ENCODE assay signal across 8 cellular contexts in the genomic region with DNA sequence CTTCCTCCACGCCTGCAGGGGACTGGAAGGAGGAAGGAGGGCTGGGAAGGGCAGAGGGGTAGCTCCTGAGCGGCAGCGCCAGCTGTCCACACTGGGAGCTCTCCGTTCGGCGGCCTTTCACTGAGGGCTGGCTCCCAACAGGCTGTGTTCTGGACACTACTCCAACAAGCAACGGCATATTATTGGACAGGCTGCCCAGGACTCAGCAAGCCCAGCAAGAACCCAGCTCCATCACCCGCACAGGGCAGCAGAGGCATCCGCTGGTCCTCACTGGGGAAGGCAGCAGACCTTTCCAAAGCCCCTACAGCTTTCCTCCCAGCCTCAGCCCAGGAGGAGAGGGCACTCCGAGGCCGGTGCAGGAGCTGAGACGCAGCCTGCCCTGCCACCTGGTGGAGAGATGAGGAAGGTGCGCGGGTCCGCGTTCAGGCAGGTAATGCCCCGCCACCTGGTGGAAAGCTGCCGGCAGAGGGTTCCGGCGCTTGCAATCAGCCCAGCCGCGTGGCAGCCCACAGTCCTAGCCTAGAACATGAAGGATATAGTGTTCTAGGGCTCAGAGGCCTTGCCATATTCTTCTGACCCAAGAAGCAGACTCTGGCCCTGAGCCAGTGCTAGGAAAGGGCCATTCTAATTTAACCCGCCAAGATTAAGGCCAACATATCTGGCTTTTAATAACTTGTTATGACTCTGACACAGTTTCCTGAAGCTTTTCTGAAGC.
A peak's percentile ranks its signal among the peaks of the same experiment; 100 is the strongest.
DNase-seq lines count a peak whose midpoint lies in the region; ATAC-seq, FAIRE-seq and TF ChIP-seq lines count a peak whose summit lies in the region.

No MANE protein-coding gene starts in this region.

- no peak overlapping the region for H2AFZ ChIP-seq in HepG2 (ENCODE audit: low read length)

- in situ Hi-C loops in HepG2 (cut with HindIII; ENCODE audit: extremely low pct_ligation_motif_present, low pct_unique_long_range_greater_than_20kb), result loop anchor here (5.0 to 25.0 kb wide), 2 partner anchors 181 to 331 kb away; a partner anchor contains a TSS

- intact Hi-C loops in HepG2 (cut with micrococcal nuclease; ENCODE audit: unreplicated experiment), result loop anchor here (1.0 to 10.0 kb wide), 3 partner anchors 104 to 188 kb away; no protein-coding TSS in a partner anchor

- TF ChIP-seq RAD21 in HepG2 (CRISPR knock-in tag; IDR thresholded peaks at IDR 0.05), result peak; percentile 97

- peak; percentile 80 for FAIRE-seq in HepG2 (lab: Jason Lieb, UNC)

- no peaks in the 10 kb centered on the region for H3K79me2 ChIP-seq in HepG2 (ENCODE audit: insufficient read depth, low read length)

- WGBS in HepG2 (ENCODE audit: low lambda C conversion rate), result 3% methylated on average over 13 of the region's 23 CpGs

- 0 out of 4 replicates have a peak, but pooled peaks of 1 of the 2 experiments have one; percentile 5 for TF ChIP-seq EP300 in HepG2 (IDR thresholded peaks at IDR 0.05; ENCODE audit: low read depth in 2 of 2, low read length in 2 of 2)
- TF ChIP-seq EP300 in HepG2 (CRISPR knock-in tag; IDR thresholded peaks at IDR 0.05; ENCODE audit: borderline replicate concordance), result no peak

- peak; percentile 80 for ATAC-seq in HG03378 (IDR thresholded peaks at IDR 0.05; ENCODE audit: unreplicated experiment)
- peak; percentile 99 for ATAC-seq in HepG2

- CTCF ChIA-PET in HepG2 (lab: Yijun Ruan, JAX; ENCODE audit: low intra/inter-chr PET ratio, low total read pairs), result interaction anchor here (0.8 to 3.2 kb wide), 4 partner anchors 105 to 203 kb away, joined by 4 to 45 read pairs (median 5); no protein-coding TSS in a partner anchor

- H3K4me3 ChIP-seq in HepG2 (replicated peaks in 1 of 3; ENCODE audit: insufficient read depth in 1 of 3, low read depth in 2 of 3, low read length in 3 of 3), result peak overlapping the region in 1 of 3 experiments; percentile 33; a peak in 1 of 6 replicates

- no peaks in the 10 kb centered on the region for H3K9me3 ChIP-seq in HepG2 (ENCODE audit: low read length)

- no peak for TF ChIP-seq POLR2A in HepG2 (IDR thresholded peaks at IDR 0.05; ENCODE audit: insufficient read depth in 1 of 2, low read depth in 2 of 2, low read length in 2 of 2)

- H3K27ac ChIP-seq in cingulate gyrus (ENCODE audit: low read depth, low read length) (peak overlapping the region; percentile 11), HepG2 (ENCODE audit: extremely low read length, insufficient read depth, low read length) (no peak overlapping the region)

- TF ChIP-seq CTCF in HepG2 (CRISPR knock-in tag; IDR thresholded peaks at IDR 0.05), result peak; percentile 100

- H3K9ac ChIP-seq in HepG2 (ENCODE audit: insufficient read depth, low read depth, low read length), result no peak overlapping the region

- POLR2A ChIA-PET in HepG2 (lab: Yijun Ruan, JAX), result no interaction called here

- H4K20me1 ChIP-seq in HepG2 (ENCODE audit: insufficient read depth, low read length), result no peaks in the 10 kb centered on the region

- DNase-seq in C1 segment of cervical spinal cord (lab: John Stamatoyannopoulos, UW) (peak; percentile 45 to 89 (median 73)), GM19240 (ENCODE audit: insufficient read length, low spot score) (peak; percentile 73), NCI-H460 (ENCODE audit: extremely low read depth, low read depth) (peak; percentile 75), HepG2 (ENCODE audit: low spot score) (peak; percentile 62)
- DNase-seq in activated CD4-positive, alpha-beta T cell treated with anti-CD3 and anti-CD28 coated beads for 48 hours, result peak; percentile 94
- peak; percentile 80 to 88 for DNase-seq in stimulated activated CD4-positive, alpha-beta T cell treated with anti-CD3 and anti-CD28 coated beads, Interleukin-4, amount 100 ng/mL, for 4 hours

- no TSS peak for BruUV-seq in HepG2 (replicated peaks; lab: Mats Ljungman, UMichigan)

- peak overlapping the region; percentile 34; the same call in 1 of the 2 replicates for H3K4me2 ChIP-seq in HepG2 (ENCODE audit: low read depth, low read length)

- no peaks in the 10 kb centered on the region for H3K4me1 ChIP-seq in HepG2 (ENCODE audit: insufficient read depth, low read length)

- H3K27me3 ChIP-seq in HepG2 (ENCODE audit: control insufficient read depth in 1 of 2, insufficient read depth in 2 of 2, low read length in 2 of 2), result peaks cover 2 to 17% of the 10 kb centered on the region in 2 experiments; a peak in 3 of 5 replicates

- no peaks in the 10 kb centered on the region for H3K36me3 ChIP-seq in HepG2 (replicated peaks in 1 of 2; ENCODE audit: control insufficient read depth in 1 of 2, insufficient read depth in 2 of 2, low read length in 2 of 2)

TF ChIP-seq in HepG2, 621 proteins besides CTCF, POLR2A, EP300 and RAD21 (continues in another document):
- TF ChIP-seq, protein P1, sequence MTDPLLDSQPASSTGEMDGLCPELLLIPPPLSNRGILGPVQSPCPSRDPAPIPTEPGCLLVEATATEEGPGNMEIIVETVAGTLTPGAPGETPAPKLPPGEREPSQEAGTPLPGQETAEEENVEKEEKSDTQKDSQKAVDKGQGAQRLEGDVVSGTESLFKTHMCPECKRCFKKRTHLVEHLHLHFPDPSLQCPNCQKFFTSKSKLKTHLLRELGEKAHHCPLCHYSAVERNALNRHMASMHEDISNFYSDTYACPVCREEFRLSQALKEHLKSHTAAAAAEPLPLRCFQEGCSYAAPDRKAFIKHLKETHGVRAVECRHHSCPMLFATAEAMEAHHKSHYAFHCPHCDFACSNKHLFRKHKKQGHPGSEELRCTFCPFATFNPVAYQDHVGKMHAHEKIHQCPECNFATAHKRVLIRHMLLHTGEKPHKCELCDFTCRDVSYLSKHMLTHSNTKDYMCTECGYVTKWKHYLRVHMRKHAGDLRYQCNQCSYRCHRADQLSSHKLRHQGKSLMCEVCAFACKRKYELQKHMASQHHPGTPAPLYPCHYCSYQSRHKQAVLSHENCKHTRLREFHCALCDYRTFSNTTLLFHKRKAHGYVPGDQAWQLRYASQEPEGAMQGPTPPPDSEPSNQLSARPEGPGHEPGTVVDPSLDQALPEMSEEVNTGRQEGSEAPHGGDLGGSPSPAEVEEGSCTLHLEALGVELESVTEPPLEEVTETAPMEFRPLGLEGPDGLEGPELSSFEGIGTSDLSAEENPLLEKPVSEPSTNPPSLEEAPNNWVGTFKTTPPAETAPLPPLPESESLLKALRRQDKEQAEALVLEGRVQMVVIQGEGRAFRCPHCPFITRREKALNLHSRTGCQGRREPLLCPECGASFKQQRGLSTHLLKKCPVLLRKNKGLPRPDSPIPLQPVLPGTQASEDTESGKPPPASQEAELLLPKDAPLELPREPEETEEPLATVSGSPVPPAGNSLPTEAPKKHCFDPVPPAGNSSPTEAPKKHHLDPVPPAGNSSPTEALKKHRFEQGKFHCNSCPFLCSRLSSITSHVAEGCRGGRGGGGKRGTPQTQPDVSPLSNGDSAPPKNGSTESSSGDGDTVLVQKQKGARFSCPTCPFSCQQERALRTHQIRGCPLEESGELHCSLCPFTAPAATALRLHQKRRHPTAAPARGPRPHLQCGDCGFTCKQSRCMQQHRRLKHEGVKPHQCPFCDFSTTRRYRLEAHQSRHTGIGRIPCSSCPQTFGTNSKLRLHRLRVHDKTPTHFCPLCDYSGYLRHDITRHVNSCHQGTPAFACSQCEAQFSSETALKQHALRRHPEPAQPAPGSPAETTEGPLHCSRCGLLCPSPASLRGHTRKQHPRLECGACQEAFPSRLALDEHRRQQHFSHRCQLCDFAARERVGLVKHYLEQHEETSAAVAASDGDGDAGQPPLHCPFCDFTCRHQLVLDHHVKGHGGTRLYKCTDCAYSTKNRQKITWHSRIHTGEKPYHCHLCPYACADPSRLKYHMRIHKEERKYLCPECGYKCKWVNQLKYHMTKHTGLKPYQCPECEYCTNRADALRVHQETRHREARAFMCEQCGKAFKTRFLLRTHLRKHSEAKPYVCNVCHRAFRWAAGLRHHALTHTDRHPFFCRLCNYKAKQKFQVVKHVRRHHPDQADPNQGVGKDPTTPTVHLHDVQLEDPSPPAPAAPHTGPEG (CRISPR knock-in tag; IDR thresholded peaks at IDR 0.05), result no peak
- TF ChIP-seq ZNF605 (CRISPR knock-in tag; IDR thresholded peaks at IDR 0.05) (peak; percentile 85; the same call in 1 of the 2 replicates), NFYB (CRISPR knock-in tag; IDR thresholded peaks at IDR 0.05) (no peak), SMAD1 (CRISPR knock-in tag; IDR thresholded peaks at IDR 0.05; ENCODE audit: borderline replicate concordance, low read depth) (peak; percentile 61; the same call in 1 of the 2 replicates), NFIC (IDR thresholded peaks at IDR 0.05; ENCODE audit: low read length) (no peak), MAFK (conservative IDR thresholded peaks at IDR 0.05 in 1 of 2, IDR thresholded peaks at IDR 0.05 in 1 of 2; ENCODE audit: low read length in 2 of 2) (no peak), ZKSCAN8 (CRISPR knock-in tag; IDR thresholded peaks at IDR 0.05; ENCODE audit: borderline replicate concordance) (no peak), GPN1 (CRISPR knock-in tag; IDR thresholded peaks at IDR 0.05; ENCODE audit: borderline replicate concordance) (no peak)
- TF ChIP-seq, protein P2, sequence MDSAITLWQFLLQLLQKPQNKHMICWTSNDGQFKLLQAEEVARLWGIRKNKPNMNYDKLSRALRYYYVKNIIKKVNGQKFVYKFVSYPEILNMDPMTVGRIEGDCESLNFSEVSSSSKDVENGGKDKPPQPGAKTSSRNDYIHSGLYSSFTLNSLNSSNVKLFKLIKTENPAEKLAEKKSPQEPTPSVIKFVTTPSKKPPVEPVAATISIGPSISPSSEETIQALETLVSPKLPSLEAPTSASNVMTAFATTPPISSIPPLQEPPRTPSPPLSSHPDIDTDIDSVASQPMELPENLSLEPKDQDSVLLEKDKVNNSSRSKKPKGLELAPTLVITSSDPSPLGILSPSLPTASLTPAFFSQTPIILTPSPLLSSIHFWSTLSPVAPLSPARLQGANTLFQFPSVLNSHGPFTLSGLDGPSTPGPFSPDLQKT (CRISPR knock-in tag; IDR thresholded peaks at IDR 0.05; ENCODE audit: borderline replicate concordance), result no peak
- TF ChIP-seq, protein P3, sequence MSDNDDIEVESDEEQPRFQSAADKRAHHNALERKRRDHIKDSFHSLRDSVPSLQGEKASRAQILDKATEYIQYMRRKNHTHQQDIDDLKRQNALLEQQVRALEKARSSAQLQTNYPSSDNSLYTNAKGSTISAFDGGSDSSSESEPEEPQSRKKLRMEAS (IDR thresholded peaks at IDR 0.05), result peak; percentile 66; the same call in 1 of the 2 replicates
- TF ChIP-seq, protein P4, sequence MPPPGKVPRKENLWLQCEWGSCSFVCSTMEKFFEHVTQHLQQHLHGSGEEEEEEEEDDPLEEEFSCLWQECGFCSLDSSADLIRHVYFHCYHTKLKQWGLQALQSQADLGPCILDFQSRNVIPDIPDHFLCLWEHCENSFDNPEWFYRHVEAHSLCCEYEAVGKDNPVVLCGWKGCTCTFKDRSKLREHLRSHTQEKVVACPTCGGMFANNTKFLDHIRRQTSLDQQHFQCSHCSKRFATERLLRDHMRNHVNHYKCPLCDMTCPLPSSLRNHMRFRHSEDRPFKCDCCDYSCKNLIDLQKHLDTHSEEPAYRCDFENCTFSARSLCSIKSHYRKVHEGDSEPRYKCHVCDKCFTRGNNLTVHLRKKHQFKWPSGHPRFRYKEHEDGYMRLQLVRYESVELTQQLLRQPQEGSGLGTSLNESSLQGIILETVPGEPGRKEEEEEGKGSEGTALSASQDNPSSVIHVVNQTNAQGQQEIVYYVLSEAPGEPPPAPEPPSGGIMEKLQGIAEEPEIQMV (CRISPR knock-in tag; IDR thresholded peaks at IDR 0.05; ENCODE audit: low read depth), result peak; percentile 73; the same call in 1 of the 2 replicates
